In genomic region chr19:18329035-18329376, GRCh38 we compare ENCODE assay signal across 8 cellular contexts. TPM values are rescaled to one million over a fixed set of nuclear protein-coding genes. Genes with fewer than 3 reads are reported as not detected.
DNase-seq lines count a peak whose midpoint lies in the region; ATAC-seq and TF ChIP-seq lines count a peak whose summit lies in the region.

No MANE protein-coding gene starts in this region.

- peak overlapping the region; percentile 59 for H3K9ac ChIP-seq in skeletal muscle satellite cell (ENCODE audit: low read depth, low read length)

- H3K27me3 ChIP-seq in heart right ventricle = no peaks in the 10 kb centered on the region
- H3K27me3 ChIP-seq in skeletal muscle satellite cell (ENCODE audit: control insufficient read depth, insufficient read depth, low read length) = no peaks in the 10 kb centered on the region

- H3K4me1 ChIP-seq in heart right ventricle = peaks cover 4 to 19% (median 17%) of the 10 kb centered on the region in 9 donors
- peaks cover 12% of the 10 kb centered on the region for H3K4me1 ChIP-seq in skeletal muscle satellite cell (ENCODE audit: control insufficient read depth, insufficient read depth, low read length)

- H3K4me3 ChIP-seq in GM12865 (ENCODE audit: low read depth, low read length) = peak overlapping the region; percentile 53
- peak overlapping the region in 8 of 10 donors; percentile 18 to 47 (median 38) for H3K4me3 ChIP-seq in heart right ventricle
- H3K4me3 ChIP-seq in skeletal muscle satellite cell (ENCODE audit: low read length) = peak overlapping the region; percentile 61

- ATAC-seq in heart right ventricle (peak in 6 of 8 donors; percentile 1 to 21 (median 7)), HG03039 (IDR thresholded peaks at IDR 0.05; ENCODE audit: unreplicated experiment) (no peak)

- H3K4me2 ChIP-seq in skeletal muscle satellite cell (ENCODE audit: low read length) = peak overlapping the region; percentile 83

- WGBS in heart right ventricle, 2 donors = 58% methylated on average over 6 of the region's 6 CpGs

- intact Hi-C loops in heart right ventricle (cut with DNase I) = loop anchor here in 7 of 10 donors (5.0 to 10.0 kb wide), 6 partner anchors 52 to 214 kb away; partner anchors contain the start of genes RAB3A (in 2 of the 7) and MPV17L2 (in 1 of the 7)

- DNase-seq in GM12865 (ENCODE audit: low read depth) (no peak), heart right ventricle (no peak), hippocampal formation (lab: John Stamatoyannopoulos, UW) (no peak), NCI-H2081 treated with DMSO at 0.1 percent for 48 hours (lab: John Stamatoyannopoulos, UW) (no peak), T1000 (lab: John Stamatoyannopoulos, UW) (no peak)

- H3K36me3 ChIP-seq in heart right ventricle (no peaks in the 10 kb centered on the region), skeletal muscle satellite cell (ENCODE audit: insufficient read depth, low read length) (no peaks in the 10 kb centered on the region)

- no peak for TF ChIP-seq CTCF in GM12865 (IDR thresholded peaks at IDR 0.05; ENCODE audit: insufficient read depth, low read depth, low read length, missing control alignments)
- no peak for TF ChIP-seq CTCF in VCaP (conservative IDR thresholded peaks at IDR 0.05)
- TF ChIP-seq CTCF in heart right ventricle (IDR thresholded peaks at IDR 0.05) = no peak

- H3K27ac ChIP-seq in VCaP (peak overlapping the region; percentile 50), heart right ventricle (peak overlapping the region in 9 of 10 donors; percentile 24 to 89 (median 75))

- H3K9me3 ChIP-seq in heart right ventricle (no peaks in the 10 kb centered on the region), skeletal muscle satellite cell (replicated peaks; ENCODE audit: low read length) (no peaks in the 10 kb centered on the region)

RNA-seq across cellular contexts. Expression of gene LSM4, which starts 6.1 kb away (rescaled TPM):
- 100 to 1,000 TPM in 1 of 10 donors, 10 to 100 TPM in 9; 73.2 to 114 (median 93.3) TPM for total RNA-seq in heart right ventricle
- 100 to 1,000 TPM; 135 to 163 TPM for polyA plus RNA-seq in heart right ventricle
- total RNA-seq in skeletal muscle satellite cell (2012; rRNA removed) = 146 and 166 TPM in 2 replicates

RNA-seq across cellular contexts. Expression of gene PGPEP1, which starts 11.4 kb away (rescaled TPM):
- total RNA-seq in heart right ventricle = 10 to 100 TPM; 36.0 to 61.3 (median 46.8) TPM
- polyA plus RNA-seq in heart right ventricle = 10 to 100 TPM; 10.0 to 27.2 TPM
- 8.7 and 13.7 TPM in 2 replicates for total RNA-seq in skeletal muscle satellite cell (2012; rRNA removed)

RNA-seq across cellular contexts. Expression of gene JUND, which starts 47.6 kb away (rescaled TPM):
- total RNA-seq in heart right ventricle = 100 to 1,000 TPM in 9 of 10 donors, 10 to 100 TPM in 1; 93.7 to 195 (median 133) TPM
- polyA plus RNA-seq in heart right ventricle = 100 to 1,000 TPM; 103 to 278 TPM
- 41.8 and 46.7 TPM in 2 replicates for total RNA-seq in skeletal muscle satellite cell (2012; rRNA removed)

RNA-seq across cellular contexts. Expression of gene IQCN, which starts 54.8 kb away (rescaled TPM):
- total RNA-seq in heart right ventricle = 1 to 10 TPM in 5 of 10 donors, under 1 TPM in 5; 0.49 to 1.5 (median 0.96) TPM
- 1 to 10 TPM in 1 of 2 donors, under 1 TPM in 1; 0.17 to 7.8 TPM for polyA plus RNA-seq in heart right ventricle
- 0.22 and 0.25 TPM in 2 replicates for total RNA-seq in skeletal muscle satellite cell (2012; rRNA removed)

RNA-seq across cellular contexts. Expression of gene GDF15, which starts 57.0 kb away (rescaled TPM):
- total RNA-seq in heart right ventricle = 1 to 10 TPM in 4 of 10 donors, under 1 TPM in 6; 0.44 to 2.5 (median 0.79) TPM
- polyA plus RNA-seq in heart right ventricle = under 1 TPM; 0.44 to 0.62 TPM
- 11.1 and 73.8 TPM in 2 replicates for total RNA-seq in skeletal muscle satellite cell (2012; rRNA removed)
